26 cellular contexts compared by ENCODE assay signal in the genomic region with DNA sequence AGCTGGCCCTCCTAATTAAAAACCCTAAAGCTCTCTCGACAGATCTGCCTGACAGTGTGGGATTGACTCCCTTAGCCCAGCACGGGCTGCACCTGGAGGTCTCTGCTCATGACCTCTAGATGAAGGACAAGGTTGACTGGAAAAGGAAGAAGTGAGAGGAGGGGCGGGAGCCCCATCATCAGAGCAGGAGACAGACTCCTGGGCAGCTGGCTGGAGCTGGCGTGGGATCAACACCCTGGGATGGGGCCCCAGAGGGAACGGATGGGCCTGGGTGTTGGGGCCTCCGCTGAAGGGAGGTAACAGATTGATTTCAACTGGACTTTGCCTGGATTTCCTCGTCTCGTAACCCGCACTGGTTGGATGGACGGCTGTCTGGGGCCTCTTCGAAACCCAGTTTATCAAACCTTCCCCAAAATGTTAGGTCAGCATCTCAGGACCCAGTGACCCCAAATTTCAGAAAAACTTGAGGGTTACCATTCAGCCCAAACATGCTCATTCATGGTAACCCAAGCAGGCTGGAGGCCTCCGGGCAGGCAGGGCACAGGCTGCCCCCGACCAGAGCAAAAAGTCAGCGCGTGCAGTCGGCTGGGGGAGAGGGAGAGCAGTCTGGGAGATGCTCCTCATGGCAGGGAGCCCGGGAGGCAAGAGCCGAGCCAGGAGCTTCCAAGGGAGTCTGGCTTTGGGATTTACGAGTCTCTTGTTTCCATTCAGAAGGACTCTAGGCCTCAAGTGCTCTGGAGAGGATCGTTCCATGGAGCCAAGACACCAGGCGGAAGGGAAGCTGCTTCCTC. TPM values are rescaled to one million over a fixed set of nuclear protein-coding genes. Genes with fewer than 3 reads are reported as not detected.
DNase-seq lines count a peak whose midpoint lies in the region; ATAC-seq and TF ChIP-seq lines count a peak whose summit lies in the region.
"Had no signal": no experiment of that assay in that cellular context is flagged by ENCODE, and none has a peak within 500 bp of the region (broad histone marks: within the 10 kb centered on the region; RNA-seq: fewer than 3 reads in every experiment).

No MANE protein-coding gene starts in this region.

- WGBS in aorta, 2 donors, result 91 to 95% methylated on average over 21 of the region's 21 CpGs
- 0% methylated on average over 1 of the region's 21 CpGs; no CpG with 5 or more reads in 1 of the 2 donors for WGBS in gastroesophageal sphincter (ENCODE audit: low coverage in 1 of 2), 2 donors

- H3K27me3 ChIP-seq in neural progenitor cell (no peaks in the 10 kb centered on the region), aorta (ENCODE audit: control insufficient read depth in 1 of 2, insufficient read depth in 2 of 2, low read length in 1 of 2) (no peaks in the 10 kb centered on the region), gastroesophageal sphincter (no peaks in the 10 kb centered on the region)
- H3K27me3 ChIP-seq: BE2C had no signal

- H3K4me2 ChIP-seq in neural progenitor cell, result no peak overlapping the region
- H3K4me2 ChIP-seq: smooth muscle cell had no signal

- no peak overlapping the region for H3K4me3 ChIP-seq in neural progenitor cell
- H3K4me3 ChIP-seq in aorta (ENCODE audit: low read length in 2 of 2), result no peak overlapping the region
- no peak overlapping the region for H3K4me3 ChIP-seq in gastroesophageal sphincter
- H3K4me3 ChIP-seq: psoas muscle, smooth muscle cell had no signal

- peaks cover 6% of the 10 kb centered on the region for H3K9me3 Mint-ChIP-seq in neural progenitor cell
- H3K9me3 Mint-ChIP-seq: activated CD4-positive, alpha-beta memory T cell treated with anti-CD3 and anti-CD28 coated beads, Interleukin-2, amount 10 ng/mL, durations not matched to agents 7 days and 5 days; stimulated activated naive CD8-positive, alpha-beta T cell treated with anti-CD3 and anti-CD28 coated beads, Interleukin-15, Interleukin-2, amounts not matched to agents 100 ng/mL and 50 ng/mL, for 24 hours had no signal

- peaks cover 50% of the 10 kb centered on the region for H3K4me1 ChIP-seq in neural progenitor cell
- no peaks in the 10 kb centered on the region for H3K4me1 ChIP-seq in aorta (ENCODE audit: control insufficient read depth in 1 of 2, insufficient read depth in 2 of 2, low read length in 2 of 2)
- peaks cover 0 to 28% (median 14%) of the 10 kb centered on the region in 3 donors for H3K4me1 ChIP-seq in gastroesophageal sphincter
- H3K4me1 ChIP-seq: psoas muscle had no signal

- H3K27ac Mint-ChIP-seq in neural progenitor cell, result peak overlapping the region; percentile 81
- H3K27ac Mint-ChIP-seq: activated CD4-positive, alpha-beta memory T cell treated with anti-CD3 and anti-CD28 coated beads, Interleukin-2, amount 10 ng/mL, durations not matched to agents 7 days and 5 days; stimulated activated naive CD8-positive, alpha-beta T cell treated with anti-CD3 and anti-CD28 coated beads, Interleukin-15, Interleukin-2, amounts not matched to agents 100 ng/mL and 50 ng/mL, for 24 hours; type B pancreatic cell had no signal

- H3K36me3 ChIP-seq in neural progenitor cell (no peaks in the 10 kb centered on the region), aorta (ENCODE audit: control insufficient read depth in 1 of 2, insufficient read depth in 2 of 2, low read length in 1 of 2) (no peaks in the 10 kb centered on the region), gastroesophageal sphincter (no peaks in the 10 kb centered on the region)
- H3K36me3 ChIP-seq: BE2C had no signal

- TF ChIP-seq POLR2A in gastroesophageal sphincter (IDR thresholded peaks at IDR 0.05), result no peak

- no peaks in the 10 kb centered on the region for H3K9me3 ChIP-seq in neural progenitor cell (ENCODE audit: low read depth)
- H3K9me3 ChIP-seq in aorta (ENCODE audit: control insufficient read depth, low read length), result no peaks in the 10 kb centered on the region
- no peaks in the 10 kb centered on the region for H3K9me3 ChIP-seq in gastroesophageal sphincter
- H3K9me3 ChIP-seq: BE2C, psoas muscle had no signal

- H3K9ac ChIP-seq in neural progenitor cell, result no peak overlapping the region

- DNase-seq in NCI-H510A treated with DMSO at 0.1 percent for 48 hours (lab: John Stamatoyannopoulos, UW) (peak; percentile 24), NCI-H510A (lab: John Stamatoyannopoulos, UW) (no peak), iPS-NIHi11 (ENCODE audit: low spot score) (peak; percentile 4), neural progenitor cell (ENCODE audit: low spot score) (no peak), aorta (peak in 1 of 2 donors; percentile 70), cerebellar nuclear complex (lab: John Stamatoyannopoulos, UW) (no peak), NCI-H2227 (lab: John Stamatoyannopoulos, UW; ENCODE audit: unreplicated experiment) (no peak)
- DNase-seq: activated CD4-positive, alpha-beta memory T cell treated with anti-CD3 and anti-CD28 coated beads, Interleukin-2, amount 10 ng/mL, durations not matched to agents 7 days and 5 days; activated CD4-positive, CD25-positive, alpha-beta regulatory T cell; activated naive CD4-positive, alpha-beta T cell; BE2C; foreskin fibroblast; GF-D8; hippocampal formation; KBM-7; mesendoderm; MV-4-11; NCI-H1930; NCI-H526 treated with DMSO at 0.1 percent for 48 hours; psoas muscle; stimulated activated CD4-positive, alpha-beta T cell treated with anti-CD3 and anti-CD28 coated beads, Interleukin-4, amount 100 ng/mL, for 24 hours had no signal

- H3K79me2 ChIP-seq in neural progenitor cell (ENCODE audit: low read depth), result no peaks in the 10 kb centered on the region

- ATAC-seq in aorta (ENCODE audit: low FRiP score) (peak; percentile 55), gastroesophageal sphincter (no peak)

- TF ChIP-seq EP300 in gastroesophageal sphincter (IDR thresholded peaks at IDR 0.05), result no peak

- TF ChIP-seq CTCF in neural progenitor cell (IDR thresholded peaks at IDR 0.05), result no peak
- no peak for TF ChIP-seq CTCF in gastroesophageal sphincter (IDR thresholded peaks at IDR 0.05)

- H3K27ac ChIP-seq in neural progenitor cell, result no peak overlapping the region
- no peak overlapping the region for H3K27ac ChIP-seq in aorta (ENCODE audit: low read depth in 1 of 2, low read length in 2 of 2)
- H3K27ac ChIP-seq in gastroesophageal sphincter, result peak overlapping the region in 2 of 4 donors; percentile 24 to 42
- H3K27ac ChIP-seq: epithelial cell of prostate, psoas muscle had no signal

- H3F3A ChIP-seq in neural progenitor cell (ENCODE audit: low read depth), result peaks cover 35% of the 10 kb centered on the region

- no peak overlapping the region for H2AFZ ChIP-seq in neural progenitor cell (replicated peaks)

- H3K4me3 Mint-ChIP-seq in neural progenitor cell, result peak overlapping the region; percentile 71
- H3K4me3 Mint-ChIP-seq: activated CD4-positive, alpha-beta memory T cell treated with anti-CD3 and anti-CD28 coated beads, Interleukin-2, amount 10 ng/mL, durations not matched to agents 7 days and 5 days; stimulated activated naive CD8-positive, alpha-beta T cell treated with anti-CD3 and anti-CD28 coated beads, Interleukin-15, Interleukin-2, amounts not matched to agents 100 ng/mL and 50 ng/mL, for 24 hours; type B pancreatic cell had no signal

- peaks cover 53% of the 10 kb centered on the region for H3K4me1 Mint-ChIP-seq in neural progenitor cell

- H3K36me3 Mint-ChIP-seq in neural progenitor cell, result no peaks in the 10 kb centered on the region
- H3K36me3 Mint-ChIP-seq: type B pancreatic cell had no signal

- H3K27me3 Mint-ChIP-seq in neural progenitor cell (ENCODE audit: insufficient read depth, low read depth), result peaks cover 8% of the 10 kb centered on the region
- H3K27me3 Mint-ChIP-seq: stimulated activated naive CD8-positive, alpha-beta T cell treated with anti-CD3 and anti-CD28 coated beads, Interleukin-15, Interleukin-2, amounts not matched to agents 100 ng/mL and 50 ng/mL, for 24 hours; type B pancreatic cell had no signal

- intact Hi-C loops in aorta (cut with DNase I), result no loop called here

- no peaks in the 10 kb centered on the region for H4K20me1 ChIP-seq in neural progenitor cell (ENCODE audit: low read depth)

RNA-seq across cellular contexts. Expression of gene RPUSD4, which starts 45.9 kb away (rescaled TPM):
- total RNA-seq in neural progenitor cell (ENCODE audit: low replicate concordance) (46.7 and 47.1 TPM in 2 replicates), aorta (10 to 100 TPM; 18.1 to 24.0 TPM), gastroesophageal sphincter (10 to 100 TPM; 13.2 to 18.8 (median 14.0) TPM)
- 10 to 100 TPM; 14.5 to 23.5 TPM for polyA plus RNA-seq in aorta

RNA-seq across cellular contexts. Expression of gene FAM118B, which starts 46.0 kb away (rescaled TPM):
- total RNA-seq in neural progenitor cell (ENCODE audit: low replicate concordance) (42.4 and 43.2 TPM in 2 replicates), aorta (10 to 100 TPM; 14.1 to 21.9 TPM), gastroesophageal sphincter (10 to 100 TPM; 15.5 to 24.0 (median 19.9) TPM)
- polyA plus RNA-seq in aorta, result 10 to 100 TPM; 11.9 to 19.0 TPM

Comparison
In these comparisons a context has a peak if more than half of its experiments do, and no peak if none do; other contexts are left out.
1. DNase-seq: peak in NCI-H510A treated with DMSO at 0.1 percent for 48 hours (single experiment) and iPS-NIHi11 (single experiment); none in NCI-H510A (single experiment), neural progenitor cell (single experiment), cerebellar nuclear complex (0 of 2) and NCI-H2227 (single experiment).